ENCODE assay signal across 9 cellular contexts in the genomic region with DNA sequence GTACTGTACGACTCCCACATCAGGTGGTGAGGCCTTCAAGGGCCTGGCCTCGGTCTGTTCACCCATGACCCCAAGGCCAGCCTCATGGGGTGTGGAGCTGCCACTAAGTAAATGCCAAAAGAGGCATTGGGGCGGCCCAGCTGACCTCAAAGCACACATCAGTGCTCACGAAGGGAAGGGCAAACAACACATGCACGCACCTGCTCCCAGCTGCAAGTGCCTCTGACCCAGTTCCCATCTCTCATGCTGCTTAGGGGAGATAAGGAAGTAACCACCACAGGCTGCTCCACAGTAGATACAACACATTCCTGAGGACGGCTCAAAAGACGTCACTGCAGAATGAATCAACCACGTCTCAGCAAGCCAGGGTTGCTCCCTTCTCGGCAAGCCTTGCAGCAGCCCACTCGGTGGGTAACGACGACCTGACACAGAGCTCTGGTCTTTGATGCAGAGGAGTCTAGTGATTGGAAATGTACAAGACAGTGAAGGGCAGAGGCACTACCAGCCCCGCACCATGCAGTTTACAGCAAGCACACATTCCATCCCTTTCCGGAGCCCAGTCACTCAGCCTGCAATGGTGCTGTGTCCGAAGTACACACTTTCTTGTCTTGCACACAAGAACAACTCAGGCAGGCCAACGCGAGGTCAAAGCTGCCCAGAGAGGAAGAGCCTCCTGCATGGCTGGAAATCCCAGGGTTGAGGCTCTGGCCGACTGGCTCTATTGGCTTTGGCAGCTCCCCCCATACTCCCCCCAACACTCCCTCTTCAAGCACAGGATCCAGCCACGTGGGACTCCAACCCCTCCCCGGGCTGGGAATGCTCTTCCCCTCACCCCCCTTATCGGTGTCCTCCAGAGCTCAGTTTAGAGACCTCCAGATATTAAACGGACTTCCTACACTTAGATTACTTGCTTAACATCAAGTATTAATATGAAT. TPM values are rescaled to one million over a fixed set of nuclear protein-coding genes. Genes with fewer than 3 reads are reported as not detected.
A peak's percentile ranks its signal among the peaks of the same experiment; 100 is the strongest.
DNase-seq lines count a peak whose midpoint lies in the region; ATAC-seq and TF ChIP-seq lines count a peak whose summit lies in the region.
"Had no signal": no experiment of that assay in that cellular context is flagged by ENCODE, and none has a peak within 500 bp of the region (broad histone marks: within the 10 kb centered on the region; RNA-seq: fewer than 3 reads in every experiment).

No MANE protein-coding gene starts in this region.

- no peak for TF ChIP-seq EP300 in transverse colon (IDR thresholded peaks at IDR 0.05; ENCODE audit: low read depth)

- in situ Hi-C loops in transverse colon (cut with MboI; ENCODE audit: low pct_ligation_motif_present in 1 of 4, low pct_unique_long_range_greater_than_20kb in 1 of 4, low sequenced_read_pairs in 3 of 4) (no loop called here), GM13977 (cut with MboI; ENCODE audit: low pct_unique_long_range_greater_than_20kb, low sequenced_read_pairs, unreplicated experiment) (no loop called here)

- 34 to 39% methylated on average over 4 to 22 of the region's 22 CpGs for WGBS in transverse colon (ENCODE audit: low coverage in 1 of 2), 2 donors

- H3K4me1 ChIP-seq in right atrium auricular region (peaks cover 0 to 33% of the 10 kb centered on the region in 2 donors), transverse colon (peaks cover 15 to 29% (median 25%) of the 10 kb centered on the region in 4 donors)

- H3K27ac ChIP-seq in right atrium auricular region (no peak overlapping the region), transverse colon (peak overlapping the region; percentile 64 to 80 (median 68))

- DNase-seq in Right ventricle myocardium inferior (ENCODE audit: missing footprints): no peak
- DNase-seq in right atrium auricular region (ENCODE audit: low spot score): no peak
- DNase-seq in OCI-M1 (lab: John Stamatoyannopoulos, UW): peak; percentile 97
- DNase-seq in iPS-NIHi7 (ENCODE audit: extremely low spot score): peak; percentile 58
- peak; percentile 56 for DNase-seq in transverse colon
- DNase-seq in activated CD8-positive, alpha-beta memory T cell treated with anti-CD3 and anti-CD28 coated beads, Interleukin-2, amount 50 U/mL, for 48 hours: no peak
- no peak for DNase-seq in activated effector memory CD4-positive, alpha-beta T cell treated with anti-CD3 and anti-CD28 coated beads, Interleukin-2, amount 50 U/mL, for 16 hours
- DNase-seq in GM13977 (ENCODE audit: low spot score): no peak

- TF ChIP-seq CTCF in right atrium auricular region (IDR thresholded peaks at IDR 0.05): no peak
- no peak for TF ChIP-seq CTCF in transverse colon (IDR thresholded peaks at IDR 0.05)
- no peak for TF ChIP-seq CTCF in GM13977 (IDR thresholded peaks at IDR 0.05; ENCODE audit: extremely low read depth, insufficient read depth, missing control alignments)

- H3K9me3 ChIP-seq in right atrium auricular region (no peaks in the 10 kb centered on the region), transverse colon (no peaks in the 10 kb centered on the region)

- no peak overlapping the region for H3K4me3 ChIP-seq in right atrium auricular region
- no peak overlapping the region for H3K4me3 ChIP-seq in transverse colon

- intact Hi-C loops in Right ventricle myocardium inferior (cut with DNase I): loop anchor here (10.0 kb wide), 1 partner anchor 236 kb away; no protein-coding TSS in a partner anchor
- intact Hi-C loops in transverse colon (cut with DNase I; ENCODE audit: low total_unique reads): no loop called here

- no peaks in the 10 kb centered on the region for H3K27me3 ChIP-seq in right atrium auricular region
- no peaks in the 10 kb centered on the region for H3K27me3 ChIP-seq in transverse colon

- ATAC-seq in Right ventricle myocardium inferior: peak; percentile 73

- TF ChIP-seq POLR2A in transverse colon (IDR thresholded peaks at IDR 0.05): peak; percentile 32

- H3K36me3 ChIP-seq in right atrium auricular region: no peaks in the 10 kb centered on the region
- no peaks in the 10 kb centered on the region for H3K36me3 ChIP-seq in transverse colon

RNA-seq across cellular contexts. Expression of a gene that starts 31.8 kb away (rescaled TPM):
- 3.5 TPM for total RNA-seq in Right ventricle myocardium inferior
- not detected for total RNA-seq in right atrium auricular region
- total RNA-seq in transverse colon: not detected
- total RNA-seq: T-helper 2 cell treated with Interferon-gamma antibody and Interleukin-4, amounts not matched to agents 100 ng/mL and 5 ng/mL, for 36 hours had no signal

RNA-seq across cellular contexts. Expression of a gene that starts 51.2 kb away (rescaled TPM):
- total RNA-seq in Right ventricle myocardium inferior (10.2 TPM), right atrium auricular region (1 to 10 TPM; 2.7 to 5.5 TPM), transverse colon (10 to 100 TPM; 23.9 to 37.6 (median 28.3) TPM)
- total RNA-seq: T-helper 2 cell treated with Interferon-gamma antibody and Interleukin-4, amounts not matched to agents 100 ng/mL and 5 ng/mL, for 36 hours had no signal

Comparison
In these comparisons a context has a peak if more than half of its experiments do, and no peak if none do; other contexts are left out.
1. DNase-seq: peak in OCI-M1 (single experiment), iPS-NIHi7 (single experiment) and transverse colon (single experiment); none in Right ventricle myocardium inferior (single experiment), right atrium auricular region (single experiment), activated CD8-positive, alpha-beta memory T cell treated with anti-CD3 and anti-CD28 coated beads, Interleukin-2, amount 50 U/mL, for 48 hours (single experiment), activated effector memory CD4-positive, alpha-beta T cell treated with anti-CD3 and anti-CD28 coated beads, Interleukin-2, amount 50 U/mL, for 16 hours (single experiment) and GM13977 (single experiment).
2. H3K27ac ChIP-seq: peak in transverse colon (4 of 4); none in right atrium auricular region (0 of 2).